Comparison of ENCODE assay signal across 1 cellular context in the genomic region with DNA sequence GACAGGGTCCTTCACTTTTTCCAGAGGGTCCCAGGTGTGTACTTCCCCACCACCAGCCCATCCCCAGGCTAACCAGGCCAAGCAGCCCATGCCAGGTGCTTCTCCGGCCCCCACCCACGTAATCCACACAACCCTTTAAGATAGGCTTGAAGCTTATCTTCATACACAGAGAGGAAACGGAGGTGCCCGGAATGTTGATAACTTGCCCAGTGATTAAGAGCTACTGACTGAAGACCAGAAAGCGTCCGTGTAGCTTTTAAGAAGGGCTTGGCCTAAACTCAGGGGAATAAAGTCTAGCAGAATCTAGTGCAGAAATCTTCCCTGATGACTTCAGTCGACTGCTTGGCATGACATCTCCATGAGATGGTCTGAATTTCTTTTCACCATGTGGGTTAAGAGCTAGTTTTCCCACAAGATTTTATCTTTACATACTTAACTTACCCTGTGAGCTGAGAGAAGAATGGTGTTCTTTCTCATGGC.
TF ChIP-seq lines count a peak whose summit lies in the region.

No MANE protein-coding gene starts in this region.

TF ChIP-seq in SK-N-SH, 30 proteins besides CTCF, POLR2A, EP300 and RAD21 (continued from another document):
- TF ChIP-seq, protein P1, sequence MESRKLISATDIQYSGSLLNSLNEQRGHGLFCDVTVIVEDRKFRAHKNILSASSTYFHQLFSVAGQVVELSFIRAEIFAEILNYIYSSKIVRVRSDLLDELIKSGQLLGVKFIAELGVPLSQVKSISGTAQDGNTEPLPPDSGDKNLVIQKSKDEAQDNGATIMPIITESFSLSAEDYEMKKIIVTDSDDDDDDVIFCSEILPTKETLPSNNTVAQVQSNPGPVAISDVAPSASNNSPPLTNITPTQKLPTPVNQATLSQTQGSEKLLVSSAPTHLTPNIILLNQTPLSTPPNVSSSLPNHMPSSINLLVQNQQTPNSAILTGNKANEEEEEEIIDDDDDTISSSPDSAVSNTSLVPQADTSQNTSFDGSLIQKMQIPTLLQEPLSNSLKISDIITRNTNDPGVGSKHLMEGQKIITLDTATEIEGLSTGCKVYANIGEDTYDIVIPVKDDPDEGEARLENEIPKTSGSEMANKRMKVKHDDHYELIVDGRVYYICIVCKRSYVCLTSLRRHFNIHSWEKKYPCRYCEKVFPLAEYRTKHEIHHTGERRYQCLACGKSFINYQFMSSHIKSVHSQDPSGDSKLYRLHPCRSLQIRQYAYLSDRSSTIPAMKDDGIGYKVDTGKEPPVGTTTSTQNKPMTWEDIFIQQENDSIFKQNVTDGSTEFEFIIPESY (IDR thresholded peaks at IDR 0.05; ENCODE audit: borderline replicate concordance, low read depth) = no peak
- no peak for TF ChIP-seq EZH2phosphoT487 (IDR thresholded peaks at IDR 0.05; ENCODE audit: borderline replicate concordance, low read depth)
- TF ChIP-seq JUND (IDR thresholded peaks at IDR 0.05) = no peak
